ENCODE assay signal across 1 cellular context in the genomic region with DNA sequence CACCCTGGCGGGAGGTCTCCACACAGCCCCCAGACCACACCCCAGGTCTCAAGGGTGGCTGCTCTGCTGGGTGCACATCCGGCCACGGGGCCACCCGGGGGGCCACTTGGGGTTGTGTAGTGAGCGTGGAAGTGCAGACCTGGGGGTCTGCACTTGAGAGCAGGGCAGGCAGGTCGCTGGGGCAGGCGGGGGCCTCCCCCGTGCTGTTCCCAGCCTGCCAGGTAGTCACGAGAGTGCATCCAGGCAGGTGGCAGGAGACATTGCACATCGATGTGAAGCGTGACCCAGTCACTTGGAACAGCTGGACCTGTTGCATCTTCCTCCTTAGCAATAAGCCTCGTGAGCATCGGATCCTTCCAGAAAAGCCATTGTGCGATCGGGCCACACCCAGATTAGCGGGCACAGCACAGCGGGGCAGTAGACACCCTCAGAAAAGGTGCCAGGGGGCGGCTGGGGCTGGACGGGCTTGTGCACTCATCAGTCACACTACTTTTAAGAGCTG.
A peak's percentile ranks its signal among the peaks of the same experiment; 100 is the strongest.
TF ChIP-seq lines count a peak whose summit lies in the region.

No MANE protein-coding gene starts in this region.

TF ChIP-seq in HepG2, 621 proteins besides CTCF, POLR2A, EP300 and RAD21 (continued from another document):
- TF ChIP-seq, protein P1, sequence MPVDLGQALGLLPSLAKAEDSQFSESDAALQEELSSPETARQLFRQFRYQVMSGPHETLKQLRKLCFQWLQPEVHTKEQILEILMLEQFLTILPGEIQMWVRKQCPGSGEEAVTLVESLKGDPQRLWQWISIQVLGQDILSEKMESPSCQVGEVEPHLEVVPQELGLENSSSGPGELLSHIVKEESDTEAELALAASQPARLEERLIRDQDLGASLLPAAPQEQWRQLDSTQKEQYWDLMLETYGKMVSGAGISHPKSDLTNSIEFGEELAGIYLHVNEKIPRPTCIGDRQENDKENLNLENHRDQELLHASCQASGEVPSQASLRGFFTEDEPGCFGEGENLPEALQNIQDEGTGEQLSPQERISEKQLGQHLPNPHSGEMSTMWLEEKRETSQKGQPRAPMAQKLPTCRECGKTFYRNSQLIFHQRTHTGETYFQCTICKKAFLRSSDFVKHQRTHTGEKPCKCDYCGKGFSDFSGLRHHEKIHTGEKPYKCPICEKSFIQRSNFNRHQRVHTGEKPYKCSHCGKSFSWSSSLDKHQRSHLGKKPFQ (CRISPR knock-in tag; IDR thresholded peaks at IDR 0.05; ENCODE audit: insufficient replicate concordance): peak; percentile 10
- peak; percentile 74 for TF ChIP-seq AGO1 (IDR thresholded peaks at IDR 0.05; ENCODE audit: low read depth, low read length, poor library complexity, severe bottlenecking)
- peak; percentile 3 for TF ChIP-seq YY1 (IDR thresholded peaks at IDR 0.05; ENCODE audit: insufficient read depth, insufficient replicate concordance, low read depth, low read length)
- TF ChIP-seq, protein P2, sequence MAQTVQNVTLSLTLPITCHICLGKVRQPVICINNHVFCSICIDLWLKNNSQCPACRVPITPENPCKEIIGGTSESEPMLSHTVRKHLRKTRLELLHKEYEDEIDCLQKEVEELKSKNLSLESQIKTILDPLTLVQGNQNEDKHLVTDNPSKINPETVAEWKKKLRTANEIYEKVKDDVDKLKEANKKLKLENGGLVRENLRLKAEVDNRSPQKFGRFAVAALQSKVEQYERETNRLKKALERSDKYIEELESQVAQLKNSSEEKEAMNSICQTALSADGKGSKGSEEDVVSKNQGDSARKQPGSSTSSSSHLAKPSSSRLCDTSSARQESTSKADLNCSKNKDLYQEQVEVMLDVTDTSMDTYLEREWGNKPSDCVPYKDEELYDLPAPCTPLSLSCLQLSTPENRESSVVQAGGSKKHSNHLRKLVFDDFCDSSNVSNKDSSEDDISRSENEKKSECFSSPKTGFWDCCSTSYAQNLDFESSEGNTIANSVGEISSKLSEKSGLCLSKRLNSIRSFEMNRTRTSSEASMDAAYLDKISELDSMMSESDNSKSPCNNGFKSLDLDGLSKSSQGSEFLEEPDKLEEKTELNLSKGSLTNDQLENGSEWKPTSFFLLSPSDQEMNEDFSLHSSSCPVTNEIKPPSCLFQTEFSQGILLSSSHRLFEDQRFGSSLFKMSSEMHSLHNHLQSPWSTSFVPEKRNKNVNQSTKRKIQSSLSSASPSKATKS (CRISPR knock-in tag; IDR thresholded peaks at IDR 0.05): no peak
